22 cellular contexts compared by ENCODE assay signal in genomic region chr9:137212520-137212919, GRCh38. TPM values are rescaled to one million over a fixed set of nuclear protein-coding genes. Genes with fewer than 3 reads are reported as not detected.
"Had no signal": no experiment of that assay in that cellular context is flagged by ENCODE, and none has a peak within 500 bp of the region (broad histone marks: within the 10 kb centered on the region; RNA-seq: fewer than 3 reads in every experiment).

No MANE protein-coding gene starts in this region.

- H3K27me3 ChIP-seq: hepatocyte, thyroid gland, upper lobe of right lung had no signal

- FAIRE-seq: frontal cortex had no signal

- H3K4me3 ChIP-seq: hepatocyte, thyroid gland, upper lobe of right lung had no signal

- H3K9me3 ChIP-seq: thyroid gland, upper lobe of right lung had no signal

- H2AFZ ChIP-seq: hepatocyte, parathyroid adenoma had no signal

- H3K36me3 ChIP-seq: thyroid gland, upper lobe of right lung had no signal

- H3K9me3 Mint-ChIP-seq: activated CD4-positive, alpha-beta memory T cell treated with anti-CD3 and anti-CD28 coated beads, Interleukin-2, amount 10 ng/mL, durations not matched to agents 7 days and 5 days; activated CD4-positive, alpha-beta T cell treated with anti-CD3 and anti-CD28 coated beads, Interleukin-2, amount 10 ng/mL, durations not matched to agents 24 days and 14 days; activated naive CD4-positive, alpha-beta T cell treated with anti-CD3 and anti-CD28 coated beads, Interleukin-2, amount 10 ng/mL, durations not matched to agents 7 days and 5 days; activated T-cell treated with anti-CD3 and anti-CD28 coated beads, Interleukin-2, amount 50 U/mL, for 72 hours; memory B cell; nephron progenitor cell had no signal

- H3K9ac ChIP-seq: parathyroid adenoma had no signal

- H3K27ac ChIP-seq: hepatocyte, parathyroid adenoma, thyroid gland, upper lobe of right lung had no signal

- DNase-seq: activated CD4-positive, alpha-beta memory T cell treated with anti-CD3 and anti-CD28 coated beads, Interleukin-2, amount 10 ng/mL, durations not matched to agents 7 days and 5 days; activated CD4-positive, alpha-beta T cell treated with anti-CD3 and anti-CD28 coated beads, Interleukin-2, amount 10 ng/mL, durations not matched to agents 24 days and 14 days; activated effector memory CD4-positive, alpha-beta T cell treated with Interleukin-2 at 50 U/mL for 16 hours; activated naive CD4-positive, alpha-beta T cell treated with anti-CD3 and anti-CD28 coated beads, Interleukin-2, amount 10 ng/mL, durations not matched to agents 7 days and 5 days; activated T-cell treated with anti-CD3 and anti-CD28 coated beads, Interleukin-2, amount 50 U/mL, for 72 hours; dermis blood vessel endothelial cell; effector CD8-positive, alpha-beta T cell; glutamatergic neuron; nephron progenitor cell; stimulated activated CD4-positive, alpha-beta T cell treated with anti-CD3 and anti-CD28 coated beads, Interleukin-12 subunit alpha, Interleukin-12 subunit beta, amount 100 ng/mL, for 4 hours; stimulated activated CD4-positive, alpha-beta T cell treated with anti-CD3 and anti-CD28 coated beads, Interleukin-4, amount 100 ng/mL, for 4 hours; stimulated activated naive CD8-positive, alpha-beta T cell treated with anti-CD3 and anti-CD28 coated beads, Interleukin-15, Interleukin-2, amounts not matched to agents 100 U/mL and 50 U/mL, for 24 hours; T-helper 17 cell; thyroid gland; upper lobe of right lung had no signal

- H3K27me3 Mint-ChIP-seq: activated CD4-positive, alpha-beta memory T cell treated with anti-CD3 and anti-CD28 coated beads, Interleukin-2, amount 10 ng/mL, durations not matched to agents 7 days and 5 days; activated CD4-positive, alpha-beta T cell treated with anti-CD3 and anti-CD28 coated beads, Interleukin-2, amount 10 ng/mL, durations not matched to agents 24 days and 14 days; activated naive CD4-positive, alpha-beta T cell treated with anti-CD3 and anti-CD28 coated beads, Interleukin-2, amount 10 ng/mL, durations not matched to agents 7 days and 5 days; memory B cell; T-helper 17 cell had no signal

- H3K4me2 ChIP-seq: hepatocyte had no signal

- H3K79me2 ChIP-seq: hepatocyte, parathyroid adenoma had no signal

- H3K27ac Mint-ChIP-seq: activated CD4-positive, alpha-beta memory T cell treated with anti-CD3 and anti-CD28 coated beads, Interleukin-2, amount 10 ng/mL, durations not matched to agents 7 days and 5 days; activated CD4-positive, alpha-beta T cell treated with anti-CD3 and anti-CD28 coated beads, Interleukin-2, amount 10 ng/mL, durations not matched to agents 24 days and 14 days; activated naive CD4-positive, alpha-beta T cell treated with anti-CD3 and anti-CD28 coated beads, Interleukin-2, amount 10 ng/mL, durations not matched to agents 7 days and 5 days; activated T-cell treated with anti-CD3 and anti-CD28 coated beads, Interleukin-2, amount 50 U/mL, for 72 hours; memory B cell; T-helper 17 cell had no signal

- ATAC-seq: activated T-cell treated with anti-CD3 and anti-CD28 coated beads, Interleukin-2, amount 50 U/mL, for 72 hours; esophagus mucosa; stimulated activated naive CD8-positive, alpha-beta T cell treated with anti-CD3 and anti-CD28 coated beads, Interleukin-15, Interleukin-2, amounts not matched to agents 100 U/mL and 50 U/mL, for 24 hours; T-helper 17 cell; upper lobe of right lung had no signal

- H3K4me1 ChIP-seq: parathyroid adenoma, thyroid gland, upper lobe of right lung had no signal

- H3K4me3 Mint-ChIP-seq: activated CD4-positive, alpha-beta memory T cell treated with anti-CD3 and anti-CD28 coated beads, Interleukin-2, amount 10 ng/mL, durations not matched to agents 7 days and 5 days; activated CD4-positive, alpha-beta T cell treated with anti-CD3 and anti-CD28 coated beads, Interleukin-2, amount 10 ng/mL, durations not matched to agents 24 days and 14 days; activated naive CD4-positive, alpha-beta T cell treated with anti-CD3 and anti-CD28 coated beads, Interleukin-2, amount 10 ng/mL, durations not matched to agents 7 days and 5 days; activated T-cell treated with anti-CD3 and anti-CD28 coated beads, Interleukin-2, amount 50 U/mL, for 72 hours; memory B cell; nephron progenitor cell; T-helper 17 cell had no signal

RNA-seq across cellular contexts. Expression of gene RNF208, which starts 9.5 kb away (rescaled TPM):
- total RNA-seq: dermis blood vessel endothelial cell, skeletal muscle tissue had no signal

RNA-seq across cellular contexts. Expression of gene CYSRT1, which starts 12.5 kb away (rescaled TPM):
- total RNA-seq: cardiac septum, skeletal muscle tissue had no signal
